15 cellular contexts compared by ENCODE assay signal in genomic region chr17:10177921-10178788, GRCh38. TPM values are rescaled to one million over a fixed set of nuclear protein-coding genes. Genes with fewer than 3 reads are reported as not detected.
DNase-seq lines count a peak whose midpoint lies in the region; ATAC-seq and TF ChIP-seq lines count a peak whose summit lies in the region.
"Had no signal": no experiment of that assay in that cellular context is flagged by ENCODE, and none has a peak within 500 bp of the region (broad histone marks: within the 10 kb centered on the region; RNA-seq: fewer than 3 reads in every experiment).

No MANE protein-coding gene starts in this region.

- H3F3A ChIP-seq in neural progenitor cell (ENCODE audit: low read depth), result peaks cover 21% of the 10 kb centered on the region

- H3K27me3 ChIP-seq in neural progenitor cell, result no peaks in the 10 kb centered on the region
- H3K27me3 ChIP-seq: dorsolateral prefrontal cortex, vagina had no signal

- H3K4me1 Mint-ChIP-seq in neural progenitor cell, result peaks cover 53% of the 10 kb centered on the region
- H3K4me1 Mint-ChIP-seq: activated CD4-positive, alpha-beta T cell treated with anti-CD3 and anti-CD28 coated beads, Interleukin-2, amount 10 ng/mL, durations not matched to agents 7 days and 5 days had no signal

- peaks cover 19% of the 10 kb centered on the region for H3K27me3 Mint-ChIP-seq in neural progenitor cell (ENCODE audit: insufficient read depth, low read depth)

- peak overlapping the region; percentile 6 for H3K4me2 ChIP-seq in neural progenitor cell

- H3K9me3 Mint-ChIP-seq in neural progenitor cell, result peaks cover 3% of the 10 kb centered on the region
- H3K9me3 Mint-ChIP-seq: activated CD4-positive, alpha-beta T cell treated with anti-CD3 and anti-CD28 coated beads, Interleukin-2, amount 10 ng/mL, durations not matched to agents 7 days and 5 days had no signal

- H3K4me3 ChIP-seq in fibroblast of mammary gland (ENCODE audit: control insufficient read depth, low read depth, low read length), result no peak overlapping the region
- no peak overlapping the region for H3K4me3 ChIP-seq in neural progenitor cell
- H3K4me3 ChIP-seq: dorsolateral prefrontal cortex, skin epidermis, vagina had no signal

- no peak overlapping the region for H2AFZ ChIP-seq in neural progenitor cell (replicated peaks)

- H3K9ac ChIP-seq in neural progenitor cell, result no peak overlapping the region

- no peak for ATAC-seq in HG03108 (IDR thresholded peaks at IDR 0.05; ENCODE audit: unreplicated experiment)
- ATAC-seq in GM21529 (IDR thresholded peaks at IDR 0.05; ENCODE audit: unreplicated experiment), result no peak

- H3K79me2 ChIP-seq in neural progenitor cell (ENCODE audit: low read depth), result no peaks in the 10 kb centered on the region

- no peak overlapping the region for H3K4me3 Mint-ChIP-seq in neural progenitor cell
- H3K4me3 Mint-ChIP-seq: activated CD4-positive, alpha-beta T cell treated with anti-CD3 and anti-CD28 coated beads, Interleukin-2, amount 10 ng/mL, durations not matched to agents 7 days and 5 days had no signal

- DNase-seq in EH (ENCODE audit: low read depth), result peak; percentile 56
- DNase-seq in LHCN-M2 (ENCODE audit: low read depth), result peak; percentile 31
- peak; percentile 85 for DNase-seq in fibroblast of mammary gland (ENCODE audit: low read depth)
- DNase-seq in neural progenitor cell (ENCODE audit: low spot score), result peak; percentile 33
- DNase-seq in effector CD4-positive, alpha-beta T cell, result no peak
- no peak for DNase-seq in NCI-H526 (lab: John Stamatoyannopoulos, UW)
- DNase-seq: activated CD4-positive, alpha-beta T cell treated with anti-CD3 and anti-CD28 coated beads, Interleukin-2, amount 10 ng/mL, durations not matched to agents 7 days and 5 days; activated naive CD4-positive, alpha-beta T cell treated with Interleukin-2 at 50 U/mL for 16 hours; COR-L47; NCI-H1694 had no signal

- TF ChIP-seq CTCF in fibroblast of mammary gland (conservative IDR thresholded peaks at IDR 0.05; ENCODE audit: control insufficient read depth, insufficient read depth, low read depth, low read length), result no peak
- TF ChIP-seq CTCF in neural progenitor cell (IDR thresholded peaks at IDR 0.05), result no peak

- no peak overlapping the region for H3K27ac ChIP-seq in neural progenitor cell
- H3K27ac ChIP-seq: vagina had no signal

- H3K36me3 Mint-ChIP-seq in neural progenitor cell, result peaks cover 2% of the 10 kb centered on the region

- no peaks in the 10 kb centered on the region for H3K36me3 ChIP-seq in neural progenitor cell
- H3K36me3 ChIP-seq: vagina had no signal

- no peak overlapping the region for H3K27ac Mint-ChIP-seq in neural progenitor cell
- H3K27ac Mint-ChIP-seq: activated CD4-positive, alpha-beta T cell treated with anti-CD3 and anti-CD28 coated beads, Interleukin-2, amount 10 ng/mL, durations not matched to agents 7 days and 5 days had no signal

- no peaks in the 10 kb centered on the region for H4K20me1 ChIP-seq in neural progenitor cell (ENCODE audit: low read depth)

- peaks cover 39% of the 10 kb centered on the region for H3K4me1 ChIP-seq in neural progenitor cell

- H3K9me3 ChIP-seq in neural progenitor cell (ENCODE audit: low read depth), result no peaks in the 10 kb centered on the region
- H3K9me3 ChIP-seq: vagina had no signal

RNA-seq across cellular contexts. Expression of gene GAS7, which starts 20.3 kb away (rescaled TPM):
- total RNA-seq in LHCN-M2 (2014; rRNA removed) (0.23 TPM in 1 of 2 replicates, not detected in the other), neural progenitor cell (ENCODE audit: low replicate concordance) (2.9 and 3.9 TPM in 2 replicates)
- polyA plus RNA-seq in LHCN-M2 (2012), result 0.17 TPM

Comparison
In these comparisons a context has a peak if more than half of its experiments do, and no peak if none do; other contexts are left out.
1. DNase-seq: peak in EH (single experiment), LHCN-M2 (single experiment), fibroblast of mammary gland (single experiment) and neural progenitor cell (single experiment); none in effector CD4-positive, alpha-beta T cell (single experiment) and NCI-H526 (0 of 2).